Comparison of ENCODE assay signal across 9 cellular contexts in genomic region chr4:126899382-126899801, GRCh38.
DNase-seq lines count a peak whose midpoint lies in the region; ATAC-seq and TF ChIP-seq lines count a peak whose summit lies in the region.
"Had no signal": no experiment of that assay in that cellular context is flagged by ENCODE, and none has a peak within 500 bp of the region (broad histone marks: within the 10 kb centered on the region; RNA-seq: fewer than 3 reads in every experiment).

No MANE protein-coding gene starts in this region.

- ATAC-seq in heart right ventricle, result peak; percentile 82 to 95 (median 92)
- no peak for ATAC-seq in HG03175 (IDR thresholded peaks at IDR 0.05; ENCODE audit: unreplicated experiment)
- ATAC-seq in stimulated activated naive CD8-positive, alpha-beta T cell treated with anti-CD3 and anti-CD28 coated beads, Interleukin-15, Interleukin-2, amounts not matched to agents 100 U/mL and 50 U/mL, for 24 hours, result no peak

- H3K4me1 ChIP-seq in heart right ventricle, result peaks cover 0 to 15% (median 0%) of the 10 kb centered on the region in 9 donors
- H3K4me1 ChIP-seq in testis, result no peaks in the 10 kb centered on the region

- TF ChIP-seq CTCF in heart right ventricle (IDR thresholded peaks at IDR 0.05), result no peak
- no peak for TF ChIP-seq CTCF in testis (IDR thresholded peaks at IDR 0.05)

- intact Hi-C loops in heart right ventricle (cut with DNase I), result loop anchor here in 1 of 10 donors (10.0 kb wide), 1 partner anchor 245 kb away; no protein-coding TSS in a partner anchor
- intact Hi-C loops in testis (cut with DNase I; ENCODE audit: low total_unique reads), result no loop called here

- no peak for TF ChIP-seq POLR2A in testis (IDR thresholded peaks at IDR 0.05)

- peak; percentile 24 for DNase-seq in HK-2 (ENCODE audit: unreplicated experiment)
- peak; percentile 88 for DNase-seq in astrocyte of the hippocampus (ENCODE audit: low read depth, low spot score)
- DNase-seq in heart right ventricle, result peak; percentile 10 to 50
- peak; percentile 16 for DNase-seq in testis
- DNase-seq in NCI-H345 (lab: John Stamatoyannopoulos, UW), result no peak
- no peak for DNase-seq in stimulated activated naive CD8-positive, alpha-beta T cell treated with anti-CD3 and anti-CD28 coated beads, Interleukin-15, Interleukin-2, amounts not matched to agents 100 U/mL and 50 U/mL, for 24 hours
- DNase-seq: glutamatergic neuron, NCI-H2029 had no signal

- H3K9me3 ChIP-seq in heart right ventricle, result peaks cover 0 to 30% (median 0%) of the 10 kb centered on the region in 11 donors
- no peaks in the 10 kb centered on the region for H3K9me3 ChIP-seq in testis

- H3K4me3 ChIP-seq in heart right ventricle, result no peak overlapping the region
- H3K4me3 ChIP-seq in testis, result no peak overlapping the region

- H3K27me3 ChIP-seq in heart right ventricle, result no peaks in the 10 kb centered on the region
- no peaks in the 10 kb centered on the region for H3K27me3 ChIP-seq in testis

- H3K27ac ChIP-seq in heart right ventricle, result peak overlapping the region in 8 of 10 donors; percentile 24 to 84 (median 63)
- H3K27ac ChIP-seq in testis, result no peak overlapping the region

- 30 to 36% methylated on average over 2 of the region's 2 CpGs for WGBS in heart right ventricle, 2 donors
- 60 to 68% methylated on average over 2 of the region's 2 CpGs for WGBS in testis, 2 donors

- no peaks in the 10 kb centered on the region for H3K36me3 ChIP-seq in heart right ventricle
- no peaks in the 10 kb centered on the region for H3K36me3 ChIP-seq in testis (ENCODE audit: low read depth, missing control alignments)

Comparison
In these comparisons a context has a peak if more than half of its experiments do, and no peak if none do; other contexts are left out.
1. DNase-seq: peak in HK-2 (single experiment), astrocyte of the hippocampus (single experiment), heart right ventricle (2 of 2) and testis (single experiment); none in NCI-H345 (single experiment) and stimulated activated naive CD8-positive, alpha-beta T cell treated with anti-CD3 and anti-CD28 coated beads, Interleukin-15, Interleukin-2, amounts not matched to agents 100 U/mL and 50 U/mL, for 24 hours (single experiment).
2. ATAC-seq: peak in heart right ventricle (8 of 8); none in HG03175 (single experiment) and stimulated activated naive CD8-positive, alpha-beta T cell treated with anti-CD3 and anti-CD28 coated beads, Interleukin-15, Interleukin-2, amounts not matched to agents 100 U/mL and 50 U/mL, for 24 hours (single experiment).
3. H3K27ac ChIP-seq: peak in heart right ventricle (8 of 10); none in testis (0 of 2).